In the genomic region with DNA sequence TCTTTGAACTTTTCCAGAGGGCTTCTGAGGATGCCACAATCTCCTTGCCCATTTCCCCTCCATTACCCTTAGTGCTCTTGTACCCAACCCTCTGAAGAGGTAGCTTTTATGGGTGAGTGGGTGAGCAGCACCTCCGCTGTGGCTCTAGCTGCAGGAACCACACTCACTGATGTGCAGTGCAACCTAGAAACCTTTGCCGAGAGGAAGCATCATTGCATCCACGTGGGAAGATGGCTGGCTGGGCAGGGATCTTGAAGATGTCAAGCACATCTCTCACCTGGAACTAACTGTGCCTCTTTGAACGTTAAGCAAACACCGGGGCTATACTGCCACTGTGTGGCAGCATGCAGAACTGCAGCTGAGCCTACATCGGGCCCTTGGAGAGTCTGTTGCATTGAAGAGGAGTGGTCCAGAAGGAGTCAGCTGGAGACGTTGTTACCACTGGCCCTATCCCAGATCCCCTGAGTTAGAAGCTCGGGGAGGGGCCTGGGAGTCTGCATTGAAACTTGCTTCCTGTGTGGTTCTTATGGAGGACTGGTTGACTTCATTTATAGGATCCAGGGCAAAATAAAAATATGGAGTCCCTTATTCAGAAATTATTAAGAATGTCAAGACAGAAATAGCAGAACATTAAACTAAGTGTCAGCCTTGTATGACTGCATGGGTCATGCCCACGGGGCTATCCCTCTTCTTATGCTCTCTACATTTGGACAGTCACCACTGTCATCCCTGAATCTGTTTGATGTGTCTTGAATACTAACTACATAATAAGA, we compare ENCODE assay signal across 1 cellular context.
TF ChIP-seq lines count a peak whose summit lies in the region.

No MANE protein-coding gene starts in this region.

TF ChIP-seq in HepG2, 621 proteins besides CTCF, POLR2A, EP300 and RAD21 (continued from another document and continues in another):
- TF ChIP-seq, protein P1, sequence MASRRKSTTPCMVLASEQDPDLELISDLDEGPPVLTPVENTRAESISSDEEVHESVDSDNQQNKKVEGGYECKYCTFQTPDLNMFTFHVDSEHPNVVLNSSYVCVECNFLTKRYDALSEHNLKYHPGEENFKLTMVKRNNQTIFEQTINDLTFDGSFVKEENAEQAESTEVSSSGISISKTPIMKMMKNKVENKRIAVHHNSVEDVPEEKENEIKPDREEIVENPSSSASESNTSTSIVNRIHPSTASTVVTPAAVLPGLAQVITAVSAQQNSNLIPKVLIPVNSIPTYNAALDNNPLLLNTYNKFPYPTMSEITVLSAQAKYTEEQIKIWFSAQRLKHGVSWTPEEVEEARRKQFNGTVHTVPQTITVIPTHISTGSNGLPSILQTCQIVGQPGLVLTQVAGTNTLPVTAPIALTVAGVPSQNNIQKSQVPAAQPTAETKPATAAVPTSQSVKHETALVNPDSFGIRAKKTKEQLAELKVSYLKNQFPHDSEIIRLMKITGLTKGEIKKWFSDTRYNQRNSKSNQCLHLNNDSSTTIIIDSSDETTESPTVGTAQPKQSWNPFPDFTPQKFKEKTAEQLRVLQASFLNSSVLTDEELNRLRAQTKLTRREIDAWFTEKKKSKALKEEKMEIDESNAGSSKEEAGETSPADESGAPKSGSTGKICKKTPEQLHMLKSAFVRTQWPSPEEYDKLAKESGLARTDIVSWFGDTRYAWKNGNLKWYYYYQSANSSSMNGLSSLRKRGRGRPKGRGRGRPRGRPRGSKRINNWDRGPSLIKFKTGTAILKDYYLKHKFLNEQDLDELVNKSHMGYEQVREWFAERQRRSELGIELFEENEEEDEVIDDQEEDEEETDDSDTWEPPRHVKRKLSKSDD (CRISPR knock-in tag; IDR thresholded peaks at IDR 0.05; ENCODE audit: low read depth): no peak
- TF ChIP-seq, protein P2, sequence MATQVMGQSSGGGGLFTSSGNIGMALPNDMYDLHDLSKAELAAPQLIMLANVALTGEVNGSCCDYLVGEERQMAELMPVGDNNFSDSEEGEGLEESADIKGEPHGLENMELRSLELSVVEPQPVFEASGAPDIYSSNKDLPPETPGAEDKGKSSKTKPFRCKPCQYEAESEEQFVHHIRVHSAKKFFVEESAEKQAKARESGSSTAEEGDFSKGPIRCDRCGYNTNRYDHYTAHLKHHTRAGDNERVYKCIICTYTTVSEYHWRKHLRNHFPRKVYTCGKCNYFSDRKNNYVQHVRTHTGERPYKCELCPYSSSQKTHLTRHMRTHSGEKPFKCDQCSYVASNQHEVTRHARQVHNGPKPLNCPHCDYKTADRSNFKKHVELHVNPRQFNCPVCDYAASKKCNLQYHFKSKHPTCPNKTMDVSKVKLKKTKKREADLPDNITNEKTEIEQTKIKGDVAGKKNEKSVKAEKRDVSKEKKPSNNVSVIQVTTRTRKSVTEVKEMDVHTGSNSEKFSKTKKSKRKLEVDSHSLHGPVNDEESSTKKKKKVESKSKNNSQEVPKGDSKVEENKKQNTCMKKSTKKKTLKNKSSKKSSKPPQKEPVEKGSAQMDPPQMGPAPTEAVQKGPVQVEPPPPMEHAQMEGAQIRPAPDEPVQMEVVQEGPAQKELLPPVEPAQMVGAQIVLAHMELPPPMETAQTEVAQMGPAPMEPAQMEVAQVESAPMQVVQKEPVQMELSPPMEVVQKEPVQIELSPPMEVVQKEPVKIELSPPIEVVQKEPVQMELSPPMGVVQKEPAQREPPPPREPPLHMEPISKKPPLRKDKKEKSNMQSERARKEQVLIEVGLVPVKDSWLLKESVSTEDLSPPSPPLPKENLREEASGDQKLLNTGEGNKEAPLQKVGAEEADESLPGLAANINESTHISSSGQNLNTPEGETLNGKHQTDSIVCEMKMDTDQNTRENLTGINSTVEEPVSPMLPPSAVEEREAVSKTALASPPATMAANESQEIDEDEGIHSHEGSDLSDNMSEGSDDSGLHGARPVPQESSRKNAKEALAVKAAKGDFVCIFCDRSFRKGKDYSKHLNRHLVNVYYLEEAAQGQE (IDR thresholded peaks at IDR 0.05; ENCODE audit: borderline replicate concordance in 1 of 2, low read depth in 1 of 2, low read length in 2 of 2): no peak
- TF ChIP-seq ATF7-NPFF (CRISPR knock-in tag; IDR thresholded peaks at IDR 0.05; ENCODE audit: low read depth): no peak
- no peak for TF ChIP-seq NR3C1 (CRISPR knock-in tag; IDR thresholded peaks at IDR 0.05)
- TF ChIP-seq FOXP1 (IDR thresholded peaks at IDR 0.05): no peak
- TF ChIP-seq FOXP1 (CRISPR knock-in tag; IDR thresholded peaks at IDR 0.05): no peak
- peak; percentile 85; the same call in 1 of the 2 replicates for TF ChIP-seq ERF (CRISPR knock-in tag; IDR thresholded peaks at IDR 0.05)
- peak; percentile 63 for TF ChIP-seq ELF3 (CRISPR knock-in tag; IDR thresholded peaks at IDR 0.05)
- TF ChIP-seq GZF1 (CRISPR knock-in tag; IDR thresholded peaks at IDR 0.05): no peak
- TF ChIP-seq, protein P3, sequence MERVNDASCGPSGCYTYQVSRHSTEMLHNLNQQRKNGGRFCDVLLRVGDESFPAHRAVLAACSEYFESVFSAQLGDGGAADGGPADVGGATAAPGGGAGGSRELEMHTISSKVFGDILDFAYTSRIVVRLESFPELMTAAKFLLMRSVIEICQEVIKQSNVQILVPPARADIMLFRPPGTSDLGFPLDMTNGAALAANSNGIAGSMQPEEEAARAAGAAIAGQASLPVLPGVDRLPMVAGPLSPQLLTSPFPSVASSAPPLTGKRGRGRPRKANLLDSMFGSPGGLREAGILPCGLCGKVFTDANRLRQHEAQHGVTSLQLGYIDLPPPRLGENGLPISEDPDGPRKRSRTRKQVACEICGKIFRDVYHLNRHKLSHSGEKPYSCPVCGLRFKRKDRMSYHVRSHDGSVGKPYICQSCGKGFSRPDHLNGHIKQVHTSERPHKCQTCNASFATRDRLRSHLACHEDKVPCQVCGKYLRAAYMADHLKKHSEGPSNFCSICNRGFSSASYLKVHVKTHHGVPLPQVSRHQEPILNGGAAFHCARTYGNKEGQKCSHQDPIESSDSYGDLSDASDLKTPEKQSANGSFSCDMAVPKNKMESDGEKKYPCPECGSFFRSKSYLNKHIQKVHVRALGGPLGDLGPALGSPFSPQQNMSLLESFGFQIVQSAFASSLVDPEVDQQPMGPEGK (CRISPR knock-in tag; IDR thresholded peaks at IDR 0.05): no peak
- TF ChIP-seq HOXA5 (CRISPR knock-in tag; IDR thresholded peaks at IDR 0.05): 0 out of 2 replicates have a peak, but pooled peaks have one; percentile 65
- TF ChIP-seq IRF2 (CRISPR knock-in tag; IDR thresholded peaks at IDR 0.05): peak; percentile 71; the same call in 1 of the 2 replicates
- TF ChIP-seq, protein P4, sequence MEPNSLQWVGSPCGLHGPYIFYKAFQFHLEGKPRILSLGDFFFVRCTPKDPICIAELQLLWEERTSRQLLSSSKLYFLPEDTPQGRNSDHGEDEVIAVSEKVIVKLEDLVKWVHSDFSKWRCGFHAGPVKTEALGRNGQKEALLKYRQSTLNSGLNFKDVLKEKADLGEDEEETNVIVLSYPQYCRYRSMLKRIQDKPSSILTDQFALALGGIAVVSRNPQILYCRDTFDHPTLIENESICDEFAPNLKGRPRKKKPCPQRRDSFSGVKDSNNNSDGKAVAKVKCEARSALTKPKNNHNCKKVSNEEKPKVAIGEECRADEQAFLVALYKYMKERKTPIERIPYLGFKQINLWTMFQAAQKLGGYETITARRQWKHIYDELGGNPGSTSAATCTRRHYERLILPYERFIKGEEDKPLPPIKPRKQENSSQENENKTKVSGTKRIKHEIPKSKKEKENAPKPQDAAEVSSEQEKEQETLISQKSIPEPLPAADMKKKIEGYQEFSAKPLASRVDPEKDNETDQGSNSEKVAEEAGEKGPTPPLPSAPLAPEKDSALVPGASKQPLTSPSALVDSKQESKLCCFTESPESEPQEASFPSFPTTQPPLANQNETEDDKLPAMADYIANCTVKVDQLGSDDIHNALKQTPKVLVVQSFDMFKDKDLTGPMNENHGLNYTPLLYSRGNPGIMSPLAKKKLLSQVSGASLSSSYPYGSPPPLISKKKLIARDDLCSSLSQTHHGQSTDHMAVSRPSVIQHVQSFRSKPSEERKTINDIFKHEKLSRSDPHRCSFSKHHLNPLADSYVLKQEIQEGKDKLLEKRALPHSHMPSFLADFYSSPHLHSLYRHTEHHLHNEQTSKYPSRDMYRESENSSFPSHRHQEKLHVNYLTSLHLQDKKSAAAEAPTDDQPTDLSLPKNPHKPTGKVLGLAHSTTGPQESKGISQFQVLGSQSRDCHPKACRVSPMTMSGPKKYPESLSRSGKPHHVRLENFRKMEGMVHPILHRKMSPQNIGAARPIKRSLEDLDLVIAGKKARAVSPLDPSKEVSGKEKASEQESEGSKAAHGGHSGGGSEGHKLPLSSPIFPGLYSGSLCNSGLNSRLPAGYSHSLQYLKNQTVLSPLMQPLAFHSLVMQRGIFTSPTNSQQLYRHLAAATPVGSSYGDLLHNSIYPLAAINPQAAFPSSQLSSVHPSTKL (CRISPR knock-in tag; IDR thresholded peaks at IDR 0.05): peak; percentile 56; the same call in 1 of the 2 replicates
- TF ChIP-seq ATF1 (CRISPR knock-in tag; IDR thresholded peaks at IDR 0.05): no peak
- TF ChIP-seq ZNF839 (CRISPR knock-in tag; IDR thresholded peaks at IDR 0.05; ENCODE audit: borderline replicate concordance): no peak
- no peak for TF ChIP-seq NCOA2 (CRISPR knock-in tag; IDR thresholded peaks at IDR 0.05)
- TF ChIP-seq SMC3 (IDR thresholded peaks at IDR 0.05; ENCODE audit: low read length): peak; percentile 100
- TF ChIP-seq PHF21A (CRISPR knock-in tag; IDR thresholded peaks at IDR 0.05): no peak
- TF ChIP-seq, protein P5, sequence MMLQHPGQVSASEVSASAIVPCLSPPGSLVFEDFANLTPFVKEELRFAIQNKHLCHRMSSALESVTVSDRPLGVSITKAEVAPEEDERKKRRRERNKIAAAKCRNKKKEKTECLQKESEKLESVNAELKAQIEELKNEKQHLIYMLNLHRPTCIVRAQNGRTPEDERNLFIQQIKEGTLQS (CRISPR knock-in tag; IDR thresholded peaks at IDR 0.05): 0 out of 2 replicates have a peak, but pooled peaks have one; percentile 16
- TF ChIP-seq CHD4 (IDR thresholded peaks at IDR 0.05; ENCODE audit: borderline replicate concordance, low read length): no peak
- peak; percentile 58; the same call in 1 of the 2 replicates for TF ChIP-seq MEIS1 (CRISPR knock-in tag; IDR thresholded peaks at IDR 0.05; ENCODE audit: borderline replicate concordance)
- TF ChIP-seq ZNF850 (CRISPR knock-in tag; conservative IDR thresholded peaks at IDR 0.05): no peak
- peak; percentile 55; the same call in 1 of the 2 replicates for TF ChIP-seq FOXA3 (CRISPR knock-in tag; IDR thresholded peaks at IDR 0.05)
- TF ChIP-seq, protein P6, sequence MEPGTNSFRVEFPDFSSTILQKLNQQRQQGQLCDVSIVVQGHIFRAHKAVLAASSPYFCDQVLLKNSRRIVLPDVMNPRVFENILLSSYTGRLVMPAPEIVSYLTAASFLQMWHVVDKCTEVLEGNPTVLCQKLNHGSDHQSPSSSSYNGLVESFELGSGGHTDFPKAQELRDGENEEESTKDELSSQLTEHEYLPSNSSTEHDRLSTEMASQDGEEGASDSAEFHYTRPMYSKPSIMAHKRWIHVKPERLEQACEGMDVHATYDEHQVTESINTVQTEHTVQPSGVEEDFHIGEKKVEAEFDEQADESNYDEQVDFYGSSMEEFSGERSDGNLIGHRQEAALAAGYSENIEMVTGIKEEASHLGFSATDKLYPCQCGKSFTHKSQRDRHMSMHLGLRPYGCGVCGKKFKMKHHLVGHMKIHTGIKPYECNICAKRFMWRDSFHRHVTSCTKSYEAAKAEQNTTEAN (CRISPR knock-in tag; conservative IDR thresholded peaks at IDR 0.05): no peak
- no peak for TF ChIP-seq SRSF1 (optimal IDR thresholded peaks at IDR 0.05; ENCODE audit: low read depth, low read length)
- TF ChIP-seq ZNF3 (CRISPR knock-in tag; IDR thresholded peaks at IDR 0.05): no peak
- TF ChIP-seq ZNF678 (CRISPR knock-in tag; IDR thresholded peaks at IDR 0.05): no peak
- peak; percentile 58; the same call in 1 of the 2 replicates for TF ChIP-seq ZNF788 (CRISPR knock-in tag; IDR thresholded peaks at IDR 0.05; ENCODE audit: borderline replicate concordance)
- no peak for TF ChIP-seq SMARCC2 (IDR thresholded peaks at IDR 0.05)
- TF ChIP-seq PAF1 (CRISPR knock-in tag; IDR thresholded peaks at IDR 0.05): no peak
- no peak for TF ChIP-seq ZNF543 (CRISPR knock-in tag; IDR thresholded peaks at IDR 0.05)
- TF ChIP-seq, protein P7, sequence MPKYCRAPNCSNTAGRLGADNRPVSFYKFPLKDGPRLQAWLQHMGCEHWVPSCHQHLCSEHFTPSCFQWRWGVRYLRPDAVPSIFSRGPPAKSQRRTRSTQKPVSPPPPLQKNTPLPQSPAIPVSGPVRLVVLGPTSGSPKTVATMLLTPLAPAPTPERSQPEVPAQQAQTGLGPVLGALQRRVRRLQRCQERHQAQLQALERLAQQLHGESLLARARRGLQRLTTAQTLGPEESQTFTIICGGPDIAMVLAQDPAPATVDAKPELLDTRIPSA (CRISPR knock-in tag; IDR thresholded peaks at IDR 0.05; ENCODE audit: borderline replicate concordance): no peak
- peak; percentile 50; the same call in 1 of the 2 replicates for TF ChIP-seq ZNF205 (CRISPR knock-in tag; IDR thresholded peaks at IDR 0.05)
- TF ChIP-seq, protein P8, sequence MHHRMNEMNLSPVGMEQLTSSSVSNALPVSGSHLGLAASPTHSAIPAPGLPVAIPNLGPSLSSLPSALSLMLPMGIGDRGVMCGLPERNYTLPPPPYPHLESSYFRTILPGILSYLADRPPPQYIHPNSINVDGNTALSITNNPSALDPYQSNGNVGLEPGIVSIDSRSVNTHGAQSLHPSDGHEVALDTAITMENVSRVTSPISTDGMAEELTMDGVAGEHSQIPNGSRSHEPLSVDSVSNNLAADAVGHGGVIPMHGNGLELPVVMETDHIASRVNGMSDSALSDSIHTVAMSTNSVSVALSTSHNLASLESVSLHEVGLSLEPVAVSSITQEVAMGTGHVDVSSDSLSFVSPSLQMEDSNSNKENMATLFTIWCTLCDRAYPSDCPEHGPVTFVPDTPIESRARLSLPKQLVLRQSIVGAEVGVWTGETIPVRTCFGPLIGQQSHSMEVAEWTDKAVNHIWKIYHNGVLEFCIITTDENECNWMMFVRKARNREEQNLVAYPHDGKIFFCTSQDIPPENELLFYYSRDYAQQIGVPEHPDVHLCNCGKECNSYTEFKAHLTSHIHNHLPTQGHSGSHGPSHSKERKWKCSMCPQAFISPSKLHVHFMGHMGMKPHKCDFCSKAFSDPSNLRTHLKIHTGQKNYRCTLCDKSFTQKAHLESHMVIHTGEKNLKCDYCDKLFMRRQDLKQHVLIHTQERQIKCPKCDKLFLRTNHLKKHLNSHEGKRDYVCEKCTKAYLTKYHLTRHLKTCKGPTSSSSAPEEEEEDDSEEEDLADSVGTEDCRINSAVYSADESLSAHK (CRISPR knock-in tag; IDR thresholded peaks at IDR 0.05; ENCODE audit: borderline replicate concordance): no peak
- TF ChIP-seq, protein P9, sequence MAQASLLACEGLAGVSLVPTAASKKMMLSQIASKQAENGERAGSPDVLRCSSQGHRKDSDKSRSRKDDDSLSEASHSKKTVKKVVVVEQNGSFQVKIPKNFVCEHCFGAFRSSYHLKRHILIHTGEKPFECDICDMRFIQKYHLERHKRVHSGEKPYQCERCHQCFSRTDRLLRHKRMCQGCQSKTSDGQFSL (CRISPR knock-in tag; IDR thresholded peaks at IDR 0.05): no peak
- TF ChIP-seq ETV6 (CRISPR knock-in tag; conservative IDR thresholded peaks at IDR 0.05): no peak
- TF ChIP-seq HMGA1 (CRISPR knock-in tag; conservative IDR thresholded peaks at IDR 0.05): no peak
- TF ChIP-seq, protein P10, sequence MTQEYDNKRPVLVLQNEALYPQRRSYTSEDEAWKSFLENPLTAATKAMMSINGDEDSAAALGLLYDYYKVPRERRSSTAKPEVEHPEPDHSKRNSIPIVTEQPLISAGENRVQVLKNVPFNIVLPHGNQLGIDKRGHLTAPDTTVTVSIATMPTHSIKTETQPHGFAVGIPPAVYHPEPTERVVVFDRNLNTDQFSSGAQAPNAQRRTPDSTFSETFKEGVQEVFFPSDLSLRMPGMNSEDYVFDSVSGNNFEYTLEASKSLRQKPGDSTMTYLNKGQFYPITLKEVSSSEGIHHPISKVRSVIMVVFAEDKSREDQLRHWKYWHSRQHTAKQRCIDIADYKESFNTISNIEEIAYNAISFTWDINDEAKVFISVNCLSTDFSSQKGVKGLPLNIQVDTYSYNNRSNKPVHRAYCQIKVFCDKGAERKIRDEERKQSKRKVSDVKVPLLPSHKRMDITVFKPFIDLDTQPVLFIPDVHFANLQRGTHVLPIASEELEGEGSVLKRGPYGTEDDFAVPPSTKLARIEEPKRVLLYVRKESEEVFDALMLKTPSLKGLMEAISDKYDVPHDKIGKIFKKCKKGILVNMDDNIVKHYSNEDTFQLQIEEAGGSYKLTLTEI (CRISPR knock-in tag; conservative IDR thresholded peaks at IDR 0.05): no peak
